In genomic region chr10:104122273-104123107, GRCh38 we compare ENCODE assay signal across 1 cellular context.
TF ChIP-seq lines count a peak whose summit lies in the region.

No MANE protein-coding gene starts in this region.

TF ChIP-seq in HepG2, 621 proteins besides CTCF, POLR2A, EP300 and RAD21 (continued from another document):
- TF ChIP-seq THAP9 (CRISPR knock-in tag; IDR thresholded peaks at IDR 0.05; ENCODE audit: borderline replicate concordance) (0 out of 2 replicates have a peak, but pooled peaks have one; percentile 13), PHB2 (IDR thresholded peaks at IDR 0.05; ENCODE audit: partially characterized antibody) (no peak), ZNF503 (CRISPR knock-in tag; IDR thresholded peaks at IDR 0.05) (peak; percentile 17; the same call in 1 of the 2 replicates), ZNF619 (CRISPR knock-in tag; IDR thresholded peaks at IDR 0.05) (no peak), GABPA (IDR thresholded peaks at IDR 0.05; ENCODE audit: low read depth, low read length) (no peak), GABPA (CRISPR knock-in tag; IDR thresholded peaks at IDR 0.05; ENCODE audit: low read depth) (peak; percentile 8; the same call in 1 of the 2 replicates), NCOR1 (IDR thresholded peaks at IDR 0.05; ENCODE audit: borderline replicate concordance, low read length) (0 out of 2 replicates have a peak, but pooled peaks have one; percentile 4), GLI4 (CRISPR knock-in tag; IDR thresholded peaks at IDR 0.05; ENCODE audit: borderline replicate concordance) (no peak), HOXA5 (CRISPR knock-in tag; IDR thresholded peaks at IDR 0.05) (0 out of 2 replicates have a peak, but pooled peaks have one; percentile 9), ZXDC (CRISPR knock-in tag; IDR thresholded peaks at IDR 0.05) (no peak), GTF3A (CRISPR knock-in tag; conservative IDR thresholded peaks at IDR 0.05) (no peak), ZNF883 (CRISPR knock-in tag; IDR thresholded peaks at IDR 0.05; ENCODE audit: not compliant biosample characterization) (no peak), ZNF83 (CRISPR knock-in tag; IDR thresholded peaks at IDR 0.05; ENCODE audit: borderline replicate concordance) (peak; percentile 91; the same call in 1 of the 2 replicates), ZFP37 (CRISPR knock-in tag; IDR thresholded peaks at IDR 0.05; ENCODE audit: borderline replicate concordance) (no peak), HBP1 (CRISPR knock-in tag; IDR thresholded peaks at IDR 0.05; ENCODE audit: low read depth) (0 out of 2 replicates have a peak, but pooled peaks have one; percentile 14), KLF13 (CRISPR knock-in tag; IDR thresholded peaks at IDR 0.05) (0 out of 2 replicates have a peak, but pooled peaks have one; percentile 3), DR1 (CRISPR knock-in tag; IDR thresholded peaks at IDR 0.05) (no peak), MYC (CRISPR knock-in tag; IDR thresholded peaks at IDR 0.05; ENCODE audit: borderline replicate concordance) (no peak), MED13 (CRISPR knock-in tag; IDR thresholded peaks at IDR 0.05) (0 out of 2 replicates have a peak, but pooled peaks have one; percentile 21)
